In genomic region chr17:15558403-15559105, GRCh38 we compare ENCODE assay signal across 5 cellular contexts. TPM values are rescaled to one million over a fixed set of nuclear protein-coding genes. Genes with fewer than 3 reads are reported as not detected.
DNase-seq lines count a peak whose midpoint lies in the region; ATAC-seq, FAIRE-seq and TF ChIP-seq lines count a peak whose summit lies in the region.
"Not testable (repeated sequence)": the region's sequence is repeated elsewhere in the genome, so short reads cannot be mapped to it uniquely, and the experiment has no call there.

No MANE protein-coding gene starts in this region.

- H3K4me3 ChIP-seq in keratinocyte (ENCODE audit: control insufficient read depth in 2 of 3, extremely low read depth in 1 of 3, insufficient read depth in 2 of 3, low read depth in 1 of 3, low read length in 3 of 3): not testable (repeated sequence)

- H3K79me2 ChIP-seq in keratinocyte (ENCODE audit: control insufficient read depth, insufficient read depth, low read length): not testable (repeated sequence)

- POLR2A ChIA-PET in activated naive CD8-positive, alpha-beta T cell treated with anti-CD3 and anti-CD28 coated beads, Interleukin-2, amount 10 ng/mL, durations not matched to agents 7 days and 5 days (lab: Charles Lee): not testable (repeated sequence)

- peaks cover 11% of the 10 kb centered on the region for H3K4me1 Mint-ChIP-seq in activated naive CD8-positive, alpha-beta T cell treated with anti-CD3 and anti-CD28 coated beads, Interleukin-2, amount 10 ng/mL, durations not matched to agents 7 days and 5 days
- H3K4me1 Mint-ChIP-seq in endothelial cell (ENCODE audit: unreplicated experiment): peaks cover 10% of the 10 kb centered on the region
- H3K4me1 Mint-ChIP-seq in natural killer cell treated with Interleukin-12 subunit alpha and Interleukin-12 subunit beta and Interleukin-15 and Interleukin-18, amount 100 ng/mL, for 72 hours (ENCODE audit: low read depth in 2 of 2): peaks cover 20 to 32% of the 10 kb centered on the region in 2 donors

- not testable (repeated sequence) for H3K27ac ChIP-seq in keratinocyte (ENCODE audit: control insufficient read depth, insufficient read depth, low read length)

- peak; percentile 13 for FAIRE-seq in keratinocyte (lab: Jason Lieb, UNC)

- not testable (repeated sequence) for H3K4me1 ChIP-seq in keratinocyte (ENCODE audit: control insufficient read depth, extremely low read depth, insufficient read depth, low read length)

- H3K9me3 Mint-ChIP-seq in activated naive CD8-positive, alpha-beta T cell treated with anti-CD3 and anti-CD28 coated beads, Interleukin-2, amount 10 ng/mL, durations not matched to agents 7 days and 5 days; endothelial cell (ENCODE audit: unreplicated experiment); natural killer cell treated with Interleukin-12 subunit alpha and Interleukin-12 subunit beta and Interleukin-15 and Interleukin-18, amount 100 ng/mL, for 72 hours: not testable (repeated sequence)

- H3K27ac Mint-ChIP-seq in activated naive CD8-positive, alpha-beta T cell treated with anti-CD3 and anti-CD28 coated beads, Interleukin-2, amount 10 ng/mL, durations not matched to agents 7 days and 5 days: peak overlapping the region; percentile 5
- peak overlapping the region; percentile 28 for H3K27ac Mint-ChIP-seq in endothelial cell (ENCODE audit: unreplicated experiment)
- not testable (repeated sequence) for H3K27ac Mint-ChIP-seq in natural killer cell treated with Interleukin-12 subunit alpha and Interleukin-12 subunit beta and Interleukin-15 and Interleukin-18, amount 100 ng/mL, for 72 hours

- H3K9ac ChIP-seq in keratinocyte (ENCODE audit: control insufficient read depth, extremely low read depth, insufficient read depth, low read length): not testable (repeated sequence)

- H3K4me3 Mint-ChIP-seq in activated naive CD8-positive, alpha-beta T cell treated with anti-CD3 and anti-CD28 coated beads, Interleukin-2, amount 10 ng/mL, durations not matched to agents 7 days and 5 days; endothelial cell (ENCODE audit: unreplicated experiment): not testable (repeated sequence)
- peak overlapping the region; percentile 38 for H3K4me3 Mint-ChIP-seq in natural killer cell treated with Interleukin-12 subunit alpha and Interleukin-12 subunit beta and Interleukin-15 and Interleukin-18, amount 100 ng/mL, for 72 hours

- H3K9me1 ChIP-seq in keratinocyte (ENCODE audit: control insufficient read depth, extremely low read depth, insufficient read depth, low read length): not testable (repeated sequence)

- not testable (repeated sequence) for H3K9me3 ChIP-seq in keratinocyte (ENCODE audit: control insufficient read depth, low read depth, low read length)

- H2AFZ ChIP-seq in keratinocyte (ENCODE audit: control insufficient read depth, low read length): not testable (repeated sequence)

- not testable (repeated sequence) for TF ChIP-seq CTCF in endothelial cell (IDR thresholded peaks at IDR 0.05; ENCODE audit: unreplicated experiment); keratinocyte (optimal IDR thresholded peaks at IDR 0.05 in 1 of 3, IDR thresholded peaks at IDR 0.05 in 1 of 3, conservative IDR thresholded peaks at IDR 0.05 in 1 of 3; ENCODE audit: extremely low read depth in 1 of 3, insufficient read depth in 2 of 3, low read length in 3 of 3)

- dilution Hi-C loops in keratinocyte (cut with MboI; ENCODE audit: extremely low pct_ligation_motif_present, low sequenced_read_pairs): not testable (repeated sequence)

- H3K27me3 ChIP-seq in keratinocyte (ENCODE audit: control insufficient read depth, extremely low read depth, insufficient read depth, low read length): not testable (repeated sequence)

- not testable (repeated sequence) for H3K4me2 ChIP-seq in keratinocyte (ENCODE audit: control insufficient read depth, extremely low read depth, insufficient read depth, low read depth, low read length)

- H4K20me1 ChIP-seq in keratinocyte (ENCODE audit: control insufficient read depth, extremely low read depth, insufficient read depth, low read length): not testable (repeated sequence)

- H3K36me3 ChIP-seq in keratinocyte (ENCODE audit: control insufficient read depth in 2 of 2, extremely low read depth in 1 of 2, insufficient read depth in 2 of 2, low read length in 2 of 2): not testable (repeated sequence)

- not testable (repeated sequence) for DNase-seq in activated naive CD8-positive, alpha-beta T cell treated with anti-CD3 and anti-CD28 coated beads, Interleukin-2, amount 10 ng/mL, durations not matched to agents 7 days and 5 days; endothelial cell (ENCODE audit: low spot score); keratinocyte (ENCODE audit: low read depth, low spot score); natural killer cell treated with Interleukin-12 subunit alpha and Interleukin-12 subunit beta and Interleukin-15 and Interleukin-18, amount 100 ng/mL, for 72 hours (ENCODE audit: low spot score)
- DNase-seq in dermis microvascular lymphatic vessel endothelial cell (ENCODE audit: low read depth in 2 of 2): peak; percentile 57 to 60

- ATAC-seq in activated naive CD8-positive, alpha-beta T cell treated with anti-CD3 and anti-CD28 coated beads, Interleukin-2, amount 10 ng/mL, durations not matched to agents 7 days and 5 days (ENCODE audit: low read depth); natural killer cell treated with Interleukin-12 subunit alpha and Interleukin-12 subunit beta and Interleukin-15 and Interleukin-18, amount 100 ng/mL, for 72 hours: not testable (repeated sequence)

- H3K27me3 Mint-ChIP-seq in activated naive CD8-positive, alpha-beta T cell treated with anti-CD3 and anti-CD28 coated beads, Interleukin-2, amount 10 ng/mL, durations not matched to agents 7 days and 5 days; endothelial cell (ENCODE audit: unreplicated experiment); natural killer cell treated with Interleukin-12 subunit alpha and Interleukin-12 subunit beta and Interleukin-15 and Interleukin-18, amount 100 ng/mL, for 72 hours: not testable (repeated sequence)

- H3K36me3 Mint-ChIP-seq in activated naive CD8-positive, alpha-beta T cell treated with anti-CD3 and anti-CD28 coated beads, Interleukin-2, amount 10 ng/mL, durations not matched to agents 7 days and 5 days: peaks cover 13% of the 10 kb centered on the region
- H3K36me3 Mint-ChIP-seq in endothelial cell (ENCODE audit: low read depth, unreplicated experiment): peaks cover 15% of the 10 kb centered on the region
- peaks cover 16% of the 10 kb centered on the region for H3K36me3 Mint-ChIP-seq in natural killer cell treated with Interleukin-12 subunit alpha and Interleukin-12 subunit beta and Interleukin-15 and Interleukin-18, amount 100 ng/mL, for 72 hours

RNA-seq across cellular contexts. Expression of gene TVP23C, which starts 4.7 kb away (rescaled TPM):
- total RNA-seq in activated naive CD8-positive, alpha-beta T cell treated with anti-CD3 and anti-CD28 coated beads, Interleukin-2, amount 10 ng/mL, durations not matched to agents 7 days and 5 days: 10 to 100 TPM; 21.0 to 24.3 TPM
- 9.9 and 10.3 TPM in 2 replicates for total RNA-seq in dermis microvascular lymphatic vessel endothelial cell
- total RNA-seq in endothelial cell (ENCODE audit: unreplicated experiment): 23.1 TPM
- polyA plus RNA-seq in keratinocyte: 2.4 to 5.7 TPM (median 4.0 TPM) in 3 replicates
- 2.6 TPM for polyA plus RNA-seq in keratinocyte (2011; ENCODE audit: low read depth)
- polyA plus RNA-seq in keratinocyte (2011; cell fraction: cytosol; rRNA removed): 1.9 and 3.8 TPM in 2 replicates
- 6.1 and 6.7 TPM in 2 replicates for polyA plus RNA-seq in keratinocyte (2011; cell fraction: nucleus; rRNA removed)
- polyA plus RNA-seq in keratinocyte (2012; ENCODE audit: low replicate concordance): 1.8 and 3.9 TPM in 2 replicates
- polyA minus RNA-seq in keratinocyte: 4.4 to 11.8 TPM (median 5.7 TPM) in 3 replicates
- polyA minus RNA-seq in keratinocyte (2011; cell fraction: cytosol; rRNA and poly(A)+ RNA removed): 5.2 TPM
- 15.3 and 27.8 TPM in 2 replicates for polyA minus RNA-seq in keratinocyte (2011; cell fraction: nucleus; rRNA and poly(A)+ RNA removed)
- 10 to 100 TPM; 26.9 to 55.9 TPM for total RNA-seq in natural killer cell treated with Interleukin-12 subunit alpha and Interleukin-12 subunit beta and Interleukin-15 and Interleukin-18, amount 100 ng/mL, for 72 hours
